In the genomic region with DNA sequence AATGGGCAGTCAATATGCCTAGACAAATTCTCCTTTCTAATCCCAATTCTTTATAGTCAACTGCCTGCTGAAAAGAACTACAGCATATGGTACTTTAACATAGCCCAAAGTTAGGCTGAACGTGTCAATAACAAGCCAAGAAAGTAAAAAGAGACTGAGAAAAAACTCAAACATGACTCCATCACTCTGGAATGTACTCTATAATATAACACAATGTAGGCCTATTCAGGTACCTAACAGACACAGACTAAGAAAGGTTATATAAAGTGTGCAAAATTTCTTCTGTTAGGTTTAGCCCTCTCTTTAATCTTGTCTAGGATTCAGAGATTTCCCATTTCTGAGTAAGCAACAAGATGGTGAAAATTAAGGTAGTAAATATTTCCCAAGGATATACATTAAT, we compare ENCODE assay signal across 16 cellular contexts.
DNase-seq lines count a peak whose midpoint lies in the region; ATAC-seq and TF ChIP-seq lines count a peak whose summit lies in the region.
"Had no signal": no experiment of that assay in that cellular context is flagged by ENCODE, and none has a peak within 500 bp of the region (broad histone marks: within the 10 kb centered on the region; RNA-seq: fewer than 3 reads in every experiment).

No MANE protein-coding gene starts in this region.

- H4K20me1 ChIP-seq in mammary epithelial cell (ENCODE audit: insufficient read depth, low read length), result no peaks in the 10 kb centered on the region

- ATAC-seq in heart left ventricle, result no peak
- ATAC-seq: GM12878 had no signal

- no peak overlapping the region for H3K23ac ChIP-seq in mesendoderm (ENCODE audit: low read length)

- dilution Hi-C loops in mammary epithelial cell (cut with HindIII; ENCODE audit: low sequenced_read_pairs), result no loop called here

- H3K56ac ChIP-seq in mesendoderm (ENCODE audit: low read length), result no peak overlapping the region

- CTCF ChIA-PET in mammary epithelial cell (lab: Charles Lee; ENCODE audit: low non-redundant PET), result no interaction called here

- no TSS peak for BruUV-seq in mammary epithelial cell (replicated peaks; lab: Mats Ljungman, UMichigan)

- H3K4me3 ChIP-seq in HUES48 (ENCODE audit: low read depth, low read length) (no peak overlapping the region), mammary epithelial cell (replicated peaks in 1 of 3; ENCODE audit: insufficient read depth in 1 of 3, low read depth in 2 of 3, low read length in 3 of 3) (no peak overlapping the region), mesendoderm (ENCODE audit: low read length) (no peak overlapping the region), heart left ventricle (no peak overlapping the region)
- H3K4me3 ChIP-seq: GM12878, SJSA1 had no signal

- no peak overlapping the region for H2BK5ac ChIP-seq in mesendoderm (ENCODE audit: low read length)

- TF ChIP-seq POLR2A in heart left ventricle (IDR thresholded peaks at IDR 0.05), result no peak

- H3K9ac ChIP-seq in HUES48 (ENCODE audit: low read depth, low read length), result no peak overlapping the region
- no peak overlapping the region for H3K9ac ChIP-seq in mammary epithelial cell (ENCODE audit: insufficient read depth, low read length)
- H3K9ac ChIP-seq in mesendoderm (ENCODE audit: low read length), result no peak overlapping the region

- H2AK5ac ChIP-seq in mesendoderm (ENCODE audit: low read length), result no peak overlapping the region

- H3K9me3 ChIP-seq in HUES48 (ENCODE audit: control insufficient read depth, insufficient read depth, low read length) (no peaks in the 10 kb centered on the region), mammary epithelial cell (replicated peaks; ENCODE audit: insufficient read depth, low read length) (no peaks in the 10 kb centered on the region), heart left ventricle (no peaks in the 10 kb centered on the region)
- H3K9me3 ChIP-seq: Caco-2, SJSA1 had no signal

- DNase-seq in EH (ENCODE audit: low read depth), result peak; percentile 13
- peak; percentile 38 for DNase-seq in mammary epithelial cell
- DNase-seq in mesendoderm, result peak; percentile 21
- DNase-seq in NCI-H2081 treated with DMSO at 0.1 percent for 48 hours (lab: John Stamatoyannopoulos, UW), result no peak
- DNase-seq in NCI-H524 (lab: John Stamatoyannopoulos, UW), result no peak
- no peak for DNase-seq in heart left ventricle
- DNase-seq: Caco-2, GDM1, MM.1S, NCI-H1105, NCI-H1694 treated with DMSO at 0.1 percent for 48 hours, NCI-H446 treated with DMSO at 0.1 percent for 48 hours, NCI-H748 treated with DMSO at 0.1 percent for 48 hours had no signal

- no peak overlapping the region for H2BK120ac ChIP-seq in mesendoderm (ENCODE audit: low read depth, low read length)

- no peaks in the 10 kb centered on the region for H3K36me3 ChIP-seq in HUES48 (ENCODE audit: control insufficient read depth, insufficient read depth, low read length)
- no peaks in the 10 kb centered on the region for H3K36me3 ChIP-seq in mammary epithelial cell (ENCODE audit: insufficient read depth, low read length)
- H3K36me3 ChIP-seq in mesendoderm (ENCODE audit: control insufficient read depth, insufficient read depth, low read length), result no peaks in the 10 kb centered on the region
- H3K36me3 ChIP-seq in heart left ventricle, result no peaks in the 10 kb centered on the region
- H3K36me3 ChIP-seq: SJSA1 had no signal

- no peak overlapping the region for H3K18ac ChIP-seq in mesendoderm (ENCODE audit: low read length)

- H4K8ac ChIP-seq in mesendoderm (ENCODE audit: low read depth, low read length), result no peak overlapping the region

- 7% methylated on average over 1 of the region's 1 CpG for WGBS in mammary epithelial cell (ENCODE audit: low coverage, missing lambda C conversion rate)
- WGBS in mesendoderm (ENCODE audit: extremely low coverage, insufficient coverage, low lambda C conversion rate), result no CpG with 5 or more reads among the region's 1 CpG
- WGBS in heart left ventricle, 4 donors, result 55 to 68% (median 61%) methylated on average over 1 of the region's 1 CpG

- H3K4me1 ChIP-seq in HUES48 (ENCODE audit: control insufficient read depth, insufficient read depth, low read length), result peaks cover 31% of the 10 kb centered on the region
- peaks cover 7% of the 10 kb centered on the region for H3K4me1 ChIP-seq in mammary epithelial cell (ENCODE audit: insufficient read depth, low read length)
- no peaks in the 10 kb centered on the region for H3K4me1 ChIP-seq in mesendoderm (ENCODE audit: control insufficient read depth, low read depth, low read length)
- peaks cover 0 to 6% (median 0%) of the 10 kb centered on the region in 12 donors for H3K4me1 ChIP-seq in heart left ventricle
- H3K4me1 ChIP-seq: Caco-2 had no signal

- H2AFZ ChIP-seq in mammary epithelial cell (ENCODE audit: low read depth, low read length), result peak overlapping the region; percentile 61

- H3K27ac ChIP-seq in HUES48 (ENCODE audit: low read depth, low read length) (peak overlapping the region; percentile 24), mammary epithelial cell (ENCODE audit: insufficient read depth, low read depth, low read length) (no peak overlapping the region), mesendoderm (ENCODE audit: low read depth, low read length) (no peak overlapping the region), heart left ventricle (no peak overlapping the region)
- H3K27ac ChIP-seq: SJSA1 had no signal

- H2BK15ac ChIP-seq in mesendoderm (replicated peaks; ENCODE audit: low read depth), result no peak overlapping the region

- in situ Hi-C loops in mammary epithelial cell (cut with MboI; ENCODE audit: low sequenced_read_pairs in 2 of 2), result no loop called here

- no peak overlapping the region for H4K5ac ChIP-seq in mesendoderm (ENCODE audit: low read length)

- H3K4me2 ChIP-seq in mammary epithelial cell (ENCODE audit: insufficient read depth, low read depth, low read length) (peak overlapping the region; percentile 36), mesendoderm (ENCODE audit: low read length) (no peak overlapping the region)

- H3K79me1 ChIP-seq in mesendoderm (ENCODE audit: low read length), result no peaks in the 10 kb centered on the region

- intact Hi-C loops in mammary epithelial cell (cut with micrococcal nuclease), result no loop called here
- intact Hi-C loops in heart left ventricle (cut with DNase I), result no loop called here

- H3K27me3 ChIP-seq in HUES48 (ENCODE audit: control insufficient read depth, insufficient read depth, low read length) (no peaks in the 10 kb centered on the region), mammary epithelial cell (ENCODE audit: insufficient read depth, low read length) (no peaks in the 10 kb centered on the region), mesendoderm (ENCODE audit: insufficient read depth, low read length, poor library complexity) (no peaks in the 10 kb centered on the region), heart left ventricle (no peaks in the 10 kb centered on the region)
- H3K27me3 ChIP-seq: SJSA1 had no signal

- no peak overlapping the region for H3K4ac ChIP-seq in mesendoderm (ENCODE audit: low read depth, low read length)

- H3K79me2 ChIP-seq in mammary epithelial cell (ENCODE audit: insufficient read depth, low read length), result no peaks in the 10 kb centered on the region
- H3K79me2 ChIP-seq in mesendoderm (ENCODE audit: control insufficient read depth, insufficient read depth, low read length), result no peaks in the 10 kb centered on the region

- TF ChIP-seq CTCF in mammary epithelial cell (conservative IDR thresholded peaks at IDR 0.05 in 1 of 2, IDR thresholded peaks at IDR 0.05 in 1 of 2; ENCODE audit: extremely low read depth in 1 of 2, insufficient read depth in 1 of 2, low read depth in 1 of 2, low read length in 2 of 2), result no peak
- no peak for TF ChIP-seq CTCF in heart left ventricle (IDR thresholded peaks at IDR 0.05)

Comparison
In these comparisons a context has a peak if more than half of its experiments do, and no peak if none do; other contexts are left out.
1. DNase-seq: peak in EH (single experiment), mammary epithelial cell (single experiment) and mesendoderm (single experiment); none in NCI-H2081 treated with DMSO at 0.1 percent for 48 hours (single experiment), NCI-H524 (0 of 2) and heart left ventricle (0 of 5).